ENCODE assay signal across 9 cellular contexts in the genomic region with DNA sequence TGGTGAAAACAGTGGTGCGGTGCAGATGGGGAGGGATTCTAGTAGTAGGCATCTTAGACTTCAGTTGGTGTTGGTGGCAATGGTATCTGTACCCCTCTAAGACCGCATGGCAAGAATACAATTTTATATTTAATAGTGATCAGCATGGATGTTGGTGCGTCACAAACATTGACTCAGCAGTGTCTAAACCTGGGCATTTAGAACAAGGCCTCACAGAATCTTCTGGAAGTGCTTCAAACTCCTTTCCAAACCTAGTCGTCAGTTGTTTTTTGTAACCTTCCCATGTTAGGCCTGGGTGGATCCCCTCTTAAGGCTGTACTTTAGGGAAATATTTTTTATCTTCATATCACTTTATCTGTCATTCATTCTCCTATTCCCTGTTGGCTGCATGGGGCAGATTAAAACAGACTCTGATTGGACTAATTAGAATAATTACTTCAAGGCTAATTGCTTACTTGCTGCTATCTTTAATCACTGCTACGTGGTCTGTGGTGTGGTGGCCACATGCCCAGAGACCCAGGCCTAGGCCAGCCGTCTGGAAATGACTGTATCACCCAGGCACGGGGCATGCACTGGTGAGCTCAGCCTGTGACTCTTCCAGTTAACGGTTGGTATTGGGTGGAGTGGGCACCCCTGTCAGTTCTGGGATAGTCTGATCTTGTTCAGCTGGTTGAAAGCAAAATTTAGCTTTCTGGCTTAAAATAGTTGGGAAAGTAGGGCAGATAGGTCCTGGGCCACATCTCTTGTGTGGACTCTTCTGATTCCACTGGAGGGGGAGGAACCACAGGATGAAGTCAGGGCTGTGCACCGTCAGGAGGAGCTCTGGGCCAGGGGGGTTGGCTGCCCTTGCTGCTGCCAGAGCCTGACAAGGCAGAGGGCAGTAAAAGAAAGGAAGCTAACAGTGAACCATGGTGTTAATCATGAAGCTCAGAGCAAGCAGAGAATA. TPM values are rescaled to one million over a fixed set of nuclear protein-coding genes. Genes with fewer than 3 reads are reported as not detected.
DNase-seq lines count a peak whose midpoint lies in the region; ATAC-seq lines count a peak whose summit lies in the region.
"Had no signal": no experiment of that assay in that cellular context is flagged by ENCODE, and none has a peak within 500 bp of the region (broad histone marks: within the 10 kb centered on the region; RNA-seq: fewer than 3 reads in every experiment).

No MANE protein-coding gene starts in this region.

- H3K4me3 Mint-ChIP-seq in activated T-helper 2 cell treated with anti-CD3 and anti-CD28 coated beads, Interferon-gamma antibody, Interleukin-2, Interleukin-4, amounts not matched to agents 10 μg/mL and 5 μg/mL and 100 μg/mL, durations not matched to agents 14 hours and 24 hours and 36 hours (ENCODE audit: low read depth): peak overlapping the region; percentile 97
- H3K4me3 Mint-ChIP-seq in stimulated activated naive CD8-positive, alpha-beta T cell treated with anti-CD3 and anti-CD28 coated beads, Interleukin-15, Interleukin-2, amounts not matched to agents 100 ng/mL and 50 ng/mL, for 24 hours: peak overlapping the region; percentile 98

- no peaks in the 10 kb centered on the region for H3K27me3 Mint-ChIP-seq in activated T-helper 2 cell treated with anti-CD3 and anti-CD28 coated beads, Interferon-gamma antibody, Interleukin-2, Interleukin-4, amounts not matched to agents 10 μg/mL and 5 μg/mL and 100 μg/mL, durations not matched to agents 14 hours and 24 hours and 36 hours (ENCODE audit: low read depth)
- no peaks in the 10 kb centered on the region for H3K27me3 Mint-ChIP-seq in stimulated activated naive CD8-positive, alpha-beta T cell treated with anti-CD3 and anti-CD28 coated beads, Interleukin-15, Interleukin-2, amounts not matched to agents 100 ng/mL and 50 ng/mL, for 24 hours

- H3K27me3 ChIP-seq in right cardiac atrium (ENCODE audit: control insufficient read depth, insufficient read depth): no peaks in the 10 kb centered on the region

- H3K9me3 Mint-ChIP-seq in activated T-helper 2 cell treated with anti-CD3 and anti-CD28 coated beads, Interferon-gamma antibody, Interleukin-2, Interleukin-4, amounts not matched to agents 10 μg/mL and 5 μg/mL and 100 μg/mL, durations not matched to agents 14 hours and 24 hours and 36 hours: no peaks in the 10 kb centered on the region
- no peaks in the 10 kb centered on the region for H3K9me3 Mint-ChIP-seq in stimulated activated naive CD8-positive, alpha-beta T cell treated with anti-CD3 and anti-CD28 coated beads, Interleukin-15, Interleukin-2, amounts not matched to agents 100 ng/mL and 50 ng/mL, for 24 hours

- WGBS in right cardiac atrium: 28% methylated on average over 9 of the region's 9 CpGs

- peak overlapping the region; percentile 57 for H3K27ac ChIP-seq in right cardiac atrium (ENCODE audit: low read length)
- H3K27ac ChIP-seq: 22Rv1 had no signal

- intact Hi-C loops in activated T-helper 2 cell treated with anti-CD3 and anti-CD28 coated beads, Interferon-gamma antibody, Interleukin-2, Interleukin-4, amounts not matched to agents 10 μg/mL and 5 μg/mL and 100 μg/mL, durations not matched to agents 14 hours and 24 hours and 36 hours (cut with micrococcal nuclease): loop anchor here (5.0 to 10.0 kb wide), 4 partner anchors 127 to 1189 kb away; a partner anchor contains a TSS
- intact Hi-C loops in right cardiac atrium (cut with DNase I): loop anchor here in 1 of 4 donors (5.0 kb wide), 1 partner anchor 46 kb away; no protein-coding TSS in a partner anchor

- no peaks in the 10 kb centered on the region for H3K9me3 ChIP-seq in right cardiac atrium (ENCODE audit: control insufficient read depth, low read length)

- peaks cover 36% of the 10 kb centered on the region for H3K4me1 ChIP-seq in right cardiac atrium (ENCODE audit: control insufficient read depth, insufficient read depth, low read length)

- ATAC-seq in right cardiac atrium (no peak), GM21825 (IDR thresholded peaks at IDR 0.05; ENCODE audit: unreplicated experiment) (no peak)

- H3K27ac Mint-ChIP-seq in activated T-helper 2 cell treated with anti-CD3 and anti-CD28 coated beads, Interferon-gamma antibody, Interleukin-2, Interleukin-4, amounts not matched to agents 10 μg/mL and 5 μg/mL and 100 μg/mL, durations not matched to agents 14 hours and 24 hours and 36 hours: peak overlapping the region; percentile 47
- H3K27ac Mint-ChIP-seq in stimulated activated naive CD8-positive, alpha-beta T cell treated with anti-CD3 and anti-CD28 coated beads, Interleukin-15, Interleukin-2, amounts not matched to agents 100 ng/mL and 50 ng/mL, for 24 hours: peak overlapping the region; percentile 63

- H3K4me1 Mint-ChIP-seq in activated T-helper 2 cell treated with anti-CD3 and anti-CD28 coated beads, Interferon-gamma antibody, Interleukin-2, Interleukin-4, amounts not matched to agents 10 μg/mL and 5 μg/mL and 100 μg/mL, durations not matched to agents 14 hours and 24 hours and 36 hours (ENCODE audit: low read depth): peaks cover 51% of the 10 kb centered on the region
- peaks cover 67% of the 10 kb centered on the region for H3K4me1 Mint-ChIP-seq in stimulated activated naive CD8-positive, alpha-beta T cell treated with anti-CD3 and anti-CD28 coated beads, Interleukin-15, Interleukin-2, amounts not matched to agents 100 ng/mL and 50 ng/mL, for 24 hours (ENCODE audit: low read depth)

- H3K36me3 Mint-ChIP-seq in activated T-helper 2 cell treated with anti-CD3 and anti-CD28 coated beads, Interferon-gamma antibody, Interleukin-2, Interleukin-4, amounts not matched to agents 10 μg/mL and 5 μg/mL and 100 μg/mL, durations not matched to agents 14 hours and 24 hours and 36 hours (ENCODE audit: low read depth): peaks cover 65% of the 10 kb centered on the region
- H3K36me3 Mint-ChIP-seq in stimulated activated naive CD8-positive, alpha-beta T cell treated with anti-CD3 and anti-CD28 coated beads, Interleukin-15, Interleukin-2, amounts not matched to agents 100 ng/mL and 50 ng/mL, for 24 hours (ENCODE audit: low read depth): peaks cover 68% of the 10 kb centered on the region

- peak overlapping the region; percentile 76 for H3K4me3 ChIP-seq in right cardiac atrium (ENCODE audit: low read length)

- DNase-seq in DMS 273 (lab: John Stamatoyannopoulos, UW; ENCODE audit: unreplicated experiment): peak; percentile 16
- no peak for DNase-seq in DMS 273 treated with DMSO at 0.1 percent for 48 hours (lab: John Stamatoyannopoulos, UW)
- no peak for DNase-seq in activated T-helper 2 cell treated with anti-CD3 and anti-CD28 coated beads, Interferon-gamma antibody, Interleukin-2, Interleukin-4, amounts not matched to agents 10 μg/mL and 5 μg/mL and 100 μg/mL, durations not matched to agents 14 hours and 24 hours and 36 hours (ENCODE audit: low spot score)
- DNase-seq in right cardiac atrium: peak in 1 of 3 donors; percentile 54
- DNase-seq in MV-4-11 (lab: John Stamatoyannopoulos, UW): no peak
- DNase-seq in HuH-7.5 (ENCODE audit: low spot score): no peak

RNA-seq across cellular contexts. Expression of a gene that starts 4.5 kb away (rescaled TPM):
- total RNA-seq in activated T-helper 2 cell treated with anti-CD3 and anti-CD28 coated beads, Interferon-gamma antibody, Interleukin-2, Interleukin-4, amounts not matched to agents 10 μg/mL and 5 μg/mL and 100 μg/mL, durations not matched to agents 14 hours and 24 hours and 36 hours: 164 and 165 TPM in 2 replicates
- total RNA-seq in right cardiac atrium: 100 to 1,000 TPM; 180 to 195 (median 185) TPM
- 112 TPM for polyA plus RNA-seq in right cardiac atrium

RNA-seq across cellular contexts. Expression of a gene that starts 37.3 kb away (rescaled TPM):
- 23.0 and 24.7 TPM in 2 replicates for total RNA-seq in activated T-helper 2 cell treated with anti-CD3 and anti-CD28 coated beads, Interferon-gamma antibody, Interleukin-2, Interleukin-4, amounts not matched to agents 10 μg/mL and 5 μg/mL and 100 μg/mL, durations not matched to agents 14 hours and 24 hours and 36 hours
- total RNA-seq in right cardiac atrium: 10 to 100 TPM; 11.2 to 13.9 (median 12.6) TPM
- polyA plus RNA-seq in right cardiac atrium: 8.6 TPM
